16 cellular contexts compared by ENCODE assay signal in the genomic region with DNA sequence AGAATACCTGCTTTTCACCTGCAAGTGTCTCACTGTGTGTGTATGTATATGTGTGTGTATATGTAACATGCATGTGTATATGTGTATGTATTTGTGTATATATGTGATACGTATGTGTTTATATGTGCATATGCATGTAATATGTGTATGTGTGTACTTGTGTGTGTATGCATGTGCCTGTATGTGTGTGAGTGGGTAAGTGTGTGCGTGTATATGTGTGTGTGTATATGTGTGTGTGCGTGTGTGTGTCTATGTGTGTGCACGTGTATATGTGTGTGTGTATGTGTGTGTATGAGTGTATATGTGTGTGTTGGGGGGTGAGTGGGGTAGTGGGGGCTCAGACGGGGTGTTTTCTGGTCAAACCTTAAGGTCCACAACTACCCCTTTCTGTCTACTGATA.
A peak's percentile ranks its signal among the peaks of the same experiment; 100 is the strongest.
DNase-seq lines count a peak whose midpoint lies in the region; ATAC-seq and TF ChIP-seq lines count a peak whose summit lies in the region.
"Had no signal": no experiment of that assay in that cellular context is flagged by ENCODE, and none has a peak within 500 bp of the region (broad histone marks: within the 10 kb centered on the region; RNA-seq: fewer than 3 reads in every experiment).

No MANE protein-coding gene starts in this region.

- no peak overlapping the region for H3K9ac ChIP-seq in mesenchymal stem cell (ENCODE audit: low read length)

- no peak overlapping the region for H2BK5ac ChIP-seq in mesenchymal stem cell (ENCODE audit: low read depth, low read length, poor library complexity, severe bottlenecking)

- no peak overlapping the region for H3K4ac ChIP-seq in mesenchymal stem cell (ENCODE audit: low read depth in 1 of 2, low read length in 2 of 2)

- H3K18ac ChIP-seq in mesenchymal stem cell (ENCODE audit: low read depth in 1 of 2, low read length in 2 of 2), result peak overlapping the region in 1 of 2 experiments; percentile 75

- intact Hi-C loops in left colon (cut with DNase I, micrococcal nuclease), result no loop called here

- H3K14ac ChIP-seq in mesenchymal stem cell (ENCODE audit: low read length in 2 of 2), result no peak overlapping the region

- H3K4me1 ChIP-seq in SJSA1 (replicated peaks), result peaks cover 17% of the 10 kb centered on the region
- H3K4me1 ChIP-seq in mesenchymal stem cell (ENCODE audit: control insufficient read depth, insufficient read depth, low read depth, low read length), result peaks cover 4% of the 10 kb centered on the region
- H3K4me1 ChIP-seq: BE2C had no signal

- no peaks in the 10 kb centered on the region for H3K36me3 Mint-ChIP-seq in type B pancreatic cell
- H3K36me3 Mint-ChIP-seq: CD4-positive, CD25-positive, alpha-beta regulatory T cell had no signal

- no peak overlapping the region for H3K4me2 ChIP-seq in mesenchymal stem cell (ENCODE audit: low read length, poor library complexity, severe bottlenecking)

- H3K4me1 Mint-ChIP-seq in type B pancreatic cell (ENCODE audit: unreplicated experiment), result peaks cover 22% of the 10 kb centered on the region
- H3K4me1 Mint-ChIP-seq: CD4-positive, CD25-positive, alpha-beta regulatory T cell had no signal

- H2AK5ac ChIP-seq in mesenchymal stem cell (ENCODE audit: low read length, severe bottlenecking), result peak overlapping the region; percentile 81

- H2AFZ ChIP-seq in mesenchymal stem cell (ENCODE audit: low read depth, low read length), result no peak overlapping the region

- no peaks in the 10 kb centered on the region for H3K9me3 Mint-ChIP-seq in type B pancreatic cell
- H3K9me3 Mint-ChIP-seq: CD4-positive, CD25-positive, alpha-beta regulatory T cell had no signal

- H3K4me3 Mint-ChIP-seq in type B pancreatic cell, result no peak overlapping the region
- H3K4me3 Mint-ChIP-seq: CD4-positive, CD25-positive, alpha-beta regulatory T cell had no signal

- H2BK15ac ChIP-seq in mesenchymal stem cell (ENCODE audit: low read depth, poor library complexity, severe bottlenecking), result no peak overlapping the region

- over 99% methylated on average over 4 of the region's 5 CpGs for WGBS in mesenchymal stem cell

- H3K27ac ChIP-seq in SJSA1 (peak overlapping the region; percentile 90; the same call in 1 of the 2 replicates), mesenchymal stem cell (ENCODE audit: low read length, poor library complexity, severe bottlenecking) (no peak overlapping the region)
- H3K27ac ChIP-seq: 22Rv1 had no signal

- TF ChIP-seq CTCF in type B pancreatic cell (conservative IDR thresholded peaks at IDR 0.05), result no peak

- H3K36me3 ChIP-seq in SJSA1 (no peaks in the 10 kb centered on the region), mesenchymal stem cell (ENCODE audit: control insufficient read depth in 1 of 2, insufficient read depth in 2 of 2, low read depth in 1 of 2, low read length in 2 of 2) (no peaks in the 10 kb centered on the region)
- H3K36me3 ChIP-seq: BE2C had no signal

- H3K27me3 Mint-ChIP-seq in type B pancreatic cell, result no peaks in the 10 kb centered on the region
- H3K27me3 Mint-ChIP-seq: CD4-positive, CD25-positive, alpha-beta regulatory T cell had no signal

- H4K8ac ChIP-seq in mesenchymal stem cell (ENCODE audit: low read length), result no peak overlapping the region

- peak; percentile 7 for DNase-seq in DMS79 treated with DMSO at 0.1 percent for 48 hours (lab: John Stamatoyannopoulos, UW)
- DNase-seq in DMS79 (lab: John Stamatoyannopoulos, UW), result no peak
- DNase-seq in SJSA1 (ENCODE audit: low read depth in 1 of 2, low spot score in 2 of 2), result no peak
- DNase-seq in mesenchymal stem cell, result no peak
- no peak for DNase-seq in type B pancreatic cell (ENCODE audit: extremely low spot score, unreplicated experiment)
- DNase-seq in AG20443 (ENCODE audit: low spot score), result no peak
- DNase-seq in left colon, result no peak
- DNase-seq: BE2C; CD4-positive, CD25-positive, alpha-beta regulatory T cell; Karpas-422; NCI-H1048; NCI-H1436; NCI-H1930; NCI-H524 treated with DMSO at 0.1 percent for 48 hours had no signal

- ATAC-seq in left colon, result no peak
- no peak for ATAC-seq in GM19467 (IDR thresholded peaks at IDR 0.05; ENCODE audit: unreplicated experiment)

- peak overlapping the region; percentile 15 for H3K27ac Mint-ChIP-seq in type B pancreatic cell
- H3K27ac Mint-ChIP-seq: CD4-positive, CD25-positive, alpha-beta regulatory T cell had no signal

- H3K9me3 ChIP-seq in SJSA1 (replicated peaks) (no peaks in the 10 kb centered on the region), mesenchymal stem cell (ENCODE audit: control insufficient read depth, low read length) (no peaks in the 10 kb centered on the region)
- H3K9me3 ChIP-seq: BE2C had no signal

- H3K23ac ChIP-seq in mesenchymal stem cell (ENCODE audit: low read length in 2 of 2), result no peak overlapping the region

- H4K91ac ChIP-seq in mesenchymal stem cell (ENCODE audit: low read length), result peak overlapping the region; percentile 67

- H3K79me1 ChIP-seq in mesenchymal stem cell (replicated peaks; ENCODE audit: low read length, poor library complexity, severe bottlenecking), result no peaks in the 10 kb centered on the region

- H3K27me3 ChIP-seq in SJSA1 (replicated peaks) (no peaks in the 10 kb centered on the region), mesenchymal stem cell (ENCODE audit: control insufficient read depth in 1 of 2, insufficient read depth in 1 of 2, low read length in 2 of 2) (no peaks in the 10 kb centered on the region)
- H3K27me3 ChIP-seq: BE2C had no signal

- peak overlapping the region in 1 of 2 experiments; percentile 21 for H2BK12ac ChIP-seq in mesenchymal stem cell (ENCODE audit: low read length in 2 of 2)

- H2BK120ac ChIP-seq in mesenchymal stem cell (ENCODE audit: low read depth, low read length), result no peak overlapping the region

- no peak overlapping the region for H3K4me3 ChIP-seq in SJSA1
- H3K4me3 ChIP-seq in mesenchymal stem cell (ENCODE audit: insufficient read depth in 1 of 2, low read depth in 1 of 2, low read length in 2 of 2), result no peak overlapping the region
